In genomic region chr17:72126575-72127486, GRCh38 we compare ENCODE assay signal across 9 cellular contexts. TPM values are rescaled to one million over a fixed set of nuclear protein-coding genes. Genes with fewer than 3 reads are reported as not detected.
DNase-seq lines count a peak whose midpoint lies in the region; ATAC-seq, FAIRE-seq and TF ChIP-seq lines count a peak whose summit lies in the region.
"Had no signal": no experiment of that assay in that cellular context is flagged by ENCODE, and none has a peak within 500 bp of the region (broad histone marks: within the 10 kb centered on the region; RNA-seq: fewer than 3 reads in every experiment).

No MANE protein-coding gene starts in this region.

- WGBS in mammary epithelial cell (ENCODE audit: low coverage, missing lambda C conversion rate) = 23% methylated on average over 8 of the region's 8 CpGs
- 13% methylated on average over 8 of the region's 8 CpGs for WGBS in HepG2 (ENCODE audit: low lambda C conversion rate)

- H3K27me3 ChIP-seq in mammary epithelial cell (ENCODE audit: insufficient read depth, low read length) (no peaks in the 10 kb centered on the region), HepG2 (ENCODE audit: control insufficient read depth in 1 of 2, insufficient read depth in 2 of 2, low read length in 2 of 2) (no peaks in the 10 kb centered on the region; a peak in 1 of 5 replicates)

- H3K4me2 ChIP-seq in mammary epithelial cell (ENCODE audit: insufficient read depth, low read depth, low read length) (peak overlapping the region; percentile 97), HepG2 (ENCODE audit: low read depth, low read length) (peak overlapping the region; percentile 56)

- H4K20me1 ChIP-seq in mammary epithelial cell (ENCODE audit: insufficient read depth, low read length) (peaks cover 4% of the 10 kb centered on the region), HepG2 (ENCODE audit: insufficient read depth, low read length) (peaks cover 44% of the 10 kb centered on the region)

- H3K9me3 ChIP-seq in mammary epithelial cell (replicated peaks; ENCODE audit: insufficient read depth, low read length) (no peaks in the 10 kb centered on the region), HepG2 (ENCODE audit: low read length) (no peaks in the 10 kb centered on the region)

- in situ Hi-C loops in mammary epithelial cell (cut with MboI; ENCODE audit: low sequenced_read_pairs in 2 of 2) (loop anchor here (10.0 kb wide), 2 partner anchors 298 to 418 kb away; no protein-coding TSS in a partner anchor), HepG2 (cut with HindIII; ENCODE audit: extremely low pct_ligation_motif_present, low pct_unique_long_range_greater_than_20kb) (no loop called here)

- FAIRE-seq in A204.1 (lab: Jason Lieb, UNC) (peak; percentile 59), HTR-8/SVneo (lab: Jason Lieb, UNC) (no peak), HepG2 (lab: Jason Lieb, UNC) (peak; percentile 87)

- TF ChIP-seq RAD21 in HepG2 (CRISPR knock-in tag; IDR thresholded peaks at IDR 0.05) = no peak

- DNase-seq in HTR-8/SVneo (ENCODE audit: insufficient read length, low spot score) (peak; percentile 74), mammary epithelial cell (peak; percentile 88), HepG2 (ENCODE audit: low spot score) (peak; percentile 95), NCI-H2171 treated with DMSO at 0.1 percent for 48 hours (lab: John Stamatoyannopoulos, UW) (no peak), NCI-H1930 (lab: John Stamatoyannopoulos, UW) (no peak)

- TF ChIP-seq CTCF in mammary epithelial cell (conservative IDR thresholded peaks at IDR 0.05 in 1 of 2, IDR thresholded peaks at IDR 0.05 in 1 of 2; ENCODE audit: extremely low read depth in 1 of 2, insufficient read depth in 1 of 2, low read depth in 1 of 2, low read length in 2 of 2) = no peak
- TF ChIP-seq CTCF in HepG2 (CRISPR knock-in tag; IDR thresholded peaks at IDR 0.05) = 0 out of 2 replicates have a peak, but pooled peaks have one; percentile 12

- intact Hi-C loops in mammary epithelial cell (cut with micrococcal nuclease) (loop anchor here (5.0 kb wide), 1 partner anchor 145 kb away; no protein-coding TSS in a partner anchor), HepG2 (cut with micrococcal nuclease; ENCODE audit: unreplicated experiment) (loop anchor here (1.0 to 5.0 kb wide), 4 partner anchors 175 to 413 kb away; no protein-coding TSS in a partner anchor)

- no TSS peak for BruUV-seq in mammary epithelial cell (replicated peaks; lab: Mats Ljungman, UMichigan)
- no TSS peak for BruUV-seq in HepG2 (replicated peaks; lab: Mats Ljungman, UMichigan)

- H3K27ac ChIP-seq in mammary epithelial cell (ENCODE audit: insufficient read depth, low read depth, low read length) (peak overlapping the region; percentile 36), HepG2 (ENCODE audit: extremely low read length, insufficient read depth, low read length) (peak overlapping the region; percentile 36)

- POLR2A ChIA-PET in HepG2 (lab: Yijun Ruan, JAX) = interaction anchor here (0.7 to 1.8 kb wide), 12 partner anchors 10 to 413 kb away, joined by 3 to 10 read pairs (median 4); no protein-coding TSS in a partner anchor

- no peak overlapping the region for H3K9ac ChIP-seq in mammary epithelial cell (ENCODE audit: insufficient read depth, low read length)
- no peak overlapping the region for H3K9ac ChIP-seq in HepG2 (ENCODE audit: insufficient read depth, low read depth, low read length)

- no peak overlapping the region for H3K4me3 ChIP-seq in mammary epithelial cell (replicated peaks in 1 of 3; ENCODE audit: insufficient read depth in 1 of 3, low read depth in 2 of 3, low read length in 3 of 3)
- no peak overlapping the region for H3K4me3 ChIP-seq in HepG2 (replicated peaks in 1 of 3; ENCODE audit: insufficient read depth in 1 of 3, low read depth in 2 of 3, low read length in 3 of 3)

- CTCF ChIA-PET in mammary epithelial cell (lab: Charles Lee; ENCODE audit: low non-redundant PET) (no interaction called here), HepG2 (lab: Yijun Ruan, JAX; ENCODE audit: low intra/inter-chr PET ratio, low total read pairs) (no interaction called here)

- H3K36me3 ChIP-seq in mammary epithelial cell (ENCODE audit: insufficient read depth, low read length) = peaks cover 11% of the 10 kb centered on the region
- H3K36me3 ChIP-seq in HepG2 (replicated peaks in 1 of 2; ENCODE audit: control insufficient read depth in 1 of 2, insufficient read depth in 2 of 2, low read length in 2 of 2) = peaks cover 10 to 20% of the 10 kb centered on the region in 2 experiments

- ATAC-seq in HepG2 (peak; percentile 64), HG02885 (IDR thresholded peaks at IDR 0.05; ENCODE audit: poor library complexity, unreplicated experiment) (no peak), HG02938 (IDR thresholded peaks at IDR 0.05; ENCODE audit: unreplicated experiment) (no peak)
- ATAC-seq: natural killer cell treated with Interleukin-12 subunit alpha and Interleukin-12 subunit beta and Interleukin-15 and Interleukin-18, amount 100 ng/mL, for 72 hours had no signal

- peak; percentile 13 to 50; a peak in 2 of 4 replicates for TF ChIP-seq POLR2A in HepG2 (IDR thresholded peaks at IDR 0.05; ENCODE audit: insufficient read depth in 1 of 2, low read depth in 2 of 2, low read length in 2 of 2)

- dilution Hi-C loops in mammary epithelial cell (cut with HindIII; ENCODE audit: low sequenced_read_pairs) = loop anchor here (25.0 kb wide), 1 partner anchor 410 kb away; no protein-coding TSS in a partner anchor

- H3K4me1 ChIP-seq in mammary epithelial cell (ENCODE audit: insufficient read depth, low read length) (peaks cover 33% of the 10 kb centered on the region), HepG2 (ENCODE audit: insufficient read depth, low read length) (peaks cover 46% of the 10 kb centered on the region)

- peaks cover 33% of the 10 kb centered on the region for H3K79me2 ChIP-seq in mammary epithelial cell (ENCODE audit: insufficient read depth, low read length)
- H3K79me2 ChIP-seq in HepG2 (ENCODE audit: insufficient read depth, low read length) = peaks cover 30% of the 10 kb centered on the region

- peak in 1 of 2 experiments; percentile 71; a peak in 1 of 4 replicates for TF ChIP-seq EP300 in HepG2 (IDR thresholded peaks at IDR 0.05; ENCODE audit: low read depth in 2 of 2, low read length in 2 of 2)
- peak; percentile 44; the same call in 1 of the 2 replicates for TF ChIP-seq EP300 in HepG2 (CRISPR knock-in tag; IDR thresholded peaks at IDR 0.05; ENCODE audit: borderline replicate concordance)

- H2AFZ ChIP-seq in mammary epithelial cell (ENCODE audit: low read depth, low read length) (no peak overlapping the region), HepG2 (ENCODE audit: low read length) (no peak overlapping the region)

TF ChIP-seq in HepG2, 621 proteins besides CTCF, POLR2A, EP300 and RAD21 (continues in another document):
- peak; percentile 90 for TF ChIP-seq POLR2G (IDR thresholded peaks at IDR 0.05; ENCODE audit: low read depth, low read length)
- TF ChIP-seq, protein P1, sequence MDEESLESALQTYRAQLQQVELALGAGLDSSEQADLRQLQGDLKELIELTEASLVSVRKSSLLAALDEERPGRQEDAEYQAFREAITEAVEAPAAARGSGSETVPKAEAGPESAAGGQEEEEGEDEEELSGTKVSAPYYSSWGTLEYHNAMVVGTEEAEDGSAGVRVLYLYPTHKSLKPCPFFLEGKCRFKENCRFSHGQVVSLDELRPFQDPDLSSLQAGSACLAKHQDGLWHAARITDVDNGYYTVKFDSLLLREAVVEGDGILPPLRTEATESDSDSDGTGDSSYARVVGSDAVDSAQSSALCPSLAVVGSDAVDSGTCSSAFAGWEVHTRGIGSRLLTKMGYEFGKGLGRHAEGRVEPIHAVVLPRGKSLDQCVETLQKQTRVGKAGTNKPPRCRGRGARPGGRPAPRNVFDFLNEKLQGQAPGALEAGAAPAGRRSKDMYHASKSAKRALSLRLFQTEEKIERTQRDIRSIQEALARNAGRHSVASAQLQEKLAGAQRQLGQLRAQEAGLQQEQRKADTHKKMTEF (CRISPR knock-in tag; IDR thresholded peaks at IDR 0.05) = peak; percentile 77

RNA-seq across cellular contexts. Expression of gene SOX9, which starts 6.0 kb away (rescaled TPM):
- total RNA-seq in mammary epithelial cell = 10 to 100 TPM; 77.4 to 81.9 TPM
- 31.6 TPM for polyA plus RNA-seq in mammary epithelial cell
- 33.8 TPM for polyA minus RNA-seq in mammary epithelial cell
- total RNA-seq in HepG2 (2016; rRNA removed; fragmentation: Illumina TruSeq; extraction: Trizol) = 27.6 and 40.1 TPM in 2 replicates
- 6.2 and 7.6 TPM in 2 replicates for total RNA-seq in HepG2 (2016; cell fraction: cytosol; rRNA removed; fragmentation: Illumina TruSeq; extraction: Trizol; ENCODE audit: low read depth)
- 27.6 and 38.4 TPM in 2 replicates for total RNA-seq in HepG2 (2016; cell fraction: insoluble cytoplasmic fraction; rRNA removed; fragmentation: Illumina TruSeq; extraction: Trizol)
- total RNA-seq in HepG2 (2016; cell fraction: membrane; rRNA removed; fragmentation: Illumina TruSeq; extraction: Trizol) = 33.8 and 35.1 TPM in 2 replicates
- total RNA-seq in HepG2 (2016; cell fraction: nucleus; rRNA removed; fragmentation: Illumina TruSeq; extraction: Trizol) = 41.9 and 42.0 TPM in 2 replicates
- polyA plus RNA-seq in HepG2 (2011; rRNA removed) = 16.1 and 18.5 TPM in 2 replicates
- polyA plus RNA-seq in HepG2 (2011; cell fraction: cytosol; rRNA removed) = 16.5 and 16.7 TPM in 2 replicates
- polyA plus RNA-seq in HepG2 (2011; cell fraction: nucleus; rRNA removed) = 27.0 and 29.5 TPM in 2 replicates
- 52.8 and 54.6 TPM in 2 replicates for polyA plus RNA-seq in HepG2 (2012)
- 4.1 and 5.3 TPM in 2 replicates for polyA plus RNA-seq in HepG2 (2016; cell fraction: cytosol; fragmentation: Illumina TruSeq; extraction: Trizol; ENCODE audit: low read depth)
- polyA plus RNA-seq in HepG2 (2016; cell fraction: insoluble cytoplasmic fraction; fragmentation: Illumina TruSeq; extraction: Trizol; ENCODE audit: low read depth) = 85.8 and 117 TPM in 2 replicates
- 19.3 and 23.2 TPM in 2 replicates for polyA plus RNA-seq in HepG2 (2016; cell fraction: membrane; fragmentation: Illumina TruSeq; extraction: Trizol; ENCODE audit: low read depth)
- 116 and 117 TPM in 2 replicates for polyA plus RNA-seq in HepG2 (2016; cell fraction: nucleus; fragmentation: Illumina TruSeq; extraction: Trizol; ENCODE audit: insufficient read depth, low read depth)
- polyA minus RNA-seq in HepG2 (2011; rRNA and poly(A)+ RNA removed; ENCODE audit: low replicate concordance) = 44.5 TPM in 1 of 2 replicates, not detected in the other
- polyA minus RNA-seq in HepG2 (2011; cell fraction: cytosol; rRNA and poly(A)+ RNA removed) = 90.2 and 106 TPM in 2 replicates
- polyA minus RNA-seq in HepG2 (2011; cell fraction: nucleus; rRNA and poly(A)+ RNA removed) = 25.2 and 26.5 TPM in 2 replicates
- total RNA-seq: natural killer cell treated with Interleukin-12 subunit alpha and Interleukin-12 subunit beta and Interleukin-15 and Interleukin-18, amount 100 ng/mL, for 72 hours had no signal

Comparison
In these comparisons a context has a peak if more than half of its experiments do, and no peak if none do; other contexts are left out.
1. DNase-seq: peak in HTR-8/SVneo (single experiment), mammary epithelial cell (single experiment) and HepG2 (single experiment); none in NCI-H2171 treated with DMSO at 0.1 percent for 48 hours (single experiment) and NCI-H1930 (0 of 2).